In the genomic region with DNA sequence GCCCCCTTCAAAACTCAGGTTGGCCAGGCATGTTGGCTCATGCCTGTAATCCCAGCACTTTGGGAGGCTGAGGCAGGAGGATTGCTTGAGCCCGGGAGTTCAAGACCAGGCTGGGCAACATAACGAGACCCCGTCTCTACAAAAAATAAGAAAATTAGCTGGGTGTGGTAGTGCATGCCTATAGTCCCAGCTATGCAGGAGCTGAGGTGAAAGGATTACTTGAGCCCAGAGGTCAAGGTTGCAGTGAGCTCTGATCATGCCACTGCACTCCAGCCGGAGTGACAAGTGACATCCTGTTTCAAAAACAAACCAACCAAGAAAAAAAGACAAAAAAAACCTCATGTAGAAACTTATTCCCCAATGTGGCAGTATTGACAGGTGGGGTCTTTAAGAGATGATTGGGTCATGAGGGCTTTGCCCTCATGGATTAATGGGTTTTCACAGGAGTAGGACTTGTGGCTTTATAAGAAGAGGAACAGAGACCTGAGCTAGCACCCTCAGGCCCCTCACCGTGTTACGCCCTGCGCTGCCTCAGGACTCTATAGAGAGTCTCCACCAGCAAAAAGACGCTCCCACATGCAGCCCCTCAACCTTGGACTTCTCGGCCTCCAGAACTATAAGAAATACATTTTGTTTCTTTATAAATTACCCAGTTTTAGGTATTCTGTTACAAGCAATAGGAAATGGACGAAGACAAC, we compare ENCODE assay signal across 34 cellular contexts. TPM values are rescaled to one million over a fixed set of nuclear protein-coding genes. Genes with fewer than 3 reads are reported as not detected.
A peak's percentile ranks its signal among the peaks of the same experiment; 100 is the strongest.
DNase-seq lines count a peak whose midpoint lies in the region; ATAC-seq, FAIRE-seq and TF ChIP-seq lines count a peak whose summit lies in the region.
"Had no signal": no experiment of that assay in that cellular context is flagged by ENCODE, and none has a peak within 500 bp of the region (broad histone marks: within the 10 kb centered on the region; RNA-seq: fewer than 3 reads in every experiment).

No MANE protein-coding gene starts in this region.

- POLR2A ChIA-PET in A549 (lab: Yijun Ruan, JAX) (no interaction called here), WTC11 (lab: Charles Lee) (interaction anchor here (0.5 kb wide), 1 partner anchor 104 kb away, joined by 3 read pairs; no protein-coding TSS in a partner anchor)
- POLR2A ChIA-PET in naive thymus-derived CD8-positive, alpha-beta T cell (lab: Charles Lee) = no interaction called here

- FAIRE-seq in A549 (lab: Jason Lieb, UNC) = no peak
- peak; percentile 80 for FAIRE-seq in HTR-8/SVneo (lab: Jason Lieb, UNC)
- FAIRE-seq: endometrium, GM12892 had no signal

- no peak overlapping the region for H2BK120ac ChIP-seq in mesenchymal stem cell (ENCODE audit: low read depth, low read length)

- no peak for DNase-seq in A549 (ENCODE audit: low read depth in 1 of 2, low spot score in 1 of 2)
- no peak for DNase-seq in HTR-8/SVneo (ENCODE audit: insufficient read length, low spot score)
- DNase-seq in WTC11 (ENCODE audit: low spot score) = no peak
- no peak for DNase-seq in mesenchymal stem cell
- DNase-seq in NCI-H524 (lab: John Stamatoyannopoulos, UW) = no peak
- no peak for DNase-seq in LoVo (ENCODE audit: low spot score)
- no peak for DNase-seq in naive thymus-derived CD8-positive, alpha-beta T cell
- no peak for DNase-seq in HPDE6-E6E7 (ENCODE audit: extremely low spot score)
- DNase-seq: activated CD4-positive, alpha-beta T cell treated with anti-CD3 and anti-CD28 coated beads, Interleukin-2, amount 10 ng/mL, durations not matched to agents 7 days and 5 days; activated naive CD4-positive, alpha-beta T cell treated with anti-CD3 and anti-CD28 coated beads, Interleukin-2, amount 10 ng/mL, durations not matched to agents 7 days and 5 days; MG63; NCI-H146; NCI-H2171 treated with DMSO at 0.1 percent for 48 hours; NCI-H524 treated with DMSO at 0.1 percent for 48 hours; ovary; RPMI8226; stimulated activated CD4-positive, alpha-beta T cell treated with anti-CD3 and anti-CD28 coated beads, Interleukin-4, amount 100 ng/mL, for 4 hours; stimulated activated naive CD4-positive, alpha-beta T cell treated with Interleukin-2 at 50 U/mL for 16 hours; T-helper 2 cell had no signal

- ATAC-seq in A549 (no peak), WTC11 (no peak)
- ATAC-seq in naive thymus-derived CD8-positive, alpha-beta T cell = no peak

- no peak overlapping the region for H3K14ac ChIP-seq in mesenchymal stem cell (ENCODE audit: low read length in 2 of 2)

- H4K91ac ChIP-seq in mesenchymal stem cell (ENCODE audit: low read length) = no peak overlapping the region

- H2AK5ac ChIP-seq in mesenchymal stem cell (ENCODE audit: low read length, severe bottlenecking) = peak overlapping the region; percentile 80

- CTCF ChIA-PET in A549 (lab: Yijun Ruan, JAX) = interaction anchor here (0.8 to 2.7 kb wide), 2 partner anchors 108 to 279 kb away, joined by 6 to 7 read pairs; no protein-coding TSS in a partner anchor
- CTCF ChIA-PET in WTC11 (lab: Charles Lee) = interaction anchor here (3.2 kb wide), 1 partner anchor 108 kb away, joined by 12 read pairs; no protein-coding TSS in a partner anchor

- no peak overlapping the region for H4K8ac ChIP-seq in mesenchymal stem cell (ENCODE audit: low read length)

- H2BK5ac ChIP-seq in mesenchymal stem cell (ENCODE audit: low read depth, low read length, poor library complexity, severe bottlenecking) = no peak overlapping the region

- H3K4me3 ChIP-seq in A549 = no peak overlapping the region
- H3K4me3 ChIP-seq in mesenchymal stem cell (ENCODE audit: insufficient read depth in 1 of 2, low read depth in 1 of 2, low read length in 2 of 2) = no peak overlapping the region
- H3K4me3 ChIP-seq: BLaER1 treated with 17β-estradiol and CSF1 and Interleukin-3, amounts not matched to agents 10 nM and 100 nM; HAP-1; MG63; ovary; right atrium auricular region; SK-N-MC; thoracic aorta had no signal

- WGBS in A549 (ENCODE audit: missing lambda C conversion rate) = 90% methylated on average over 10 of the region's 10 CpGs
- 97% methylated on average over 8 of the region's 10 CpGs for WGBS in mesenchymal stem cell

- no peaks in the 10 kb centered on the region for H3K27me3 ChIP-seq in mesenchymal stem cell (ENCODE audit: control insufficient read depth in 1 of 2, insufficient read depth in 1 of 2, low read length in 2 of 2)
- H3K27me3 ChIP-seq: BLaER1 treated with 17β-estradiol and CSF1 and Interleukin-3, amounts not matched to agents 10 nM and 100 nM; MG63; ovary; right atrium auricular region had no signal

- peaks cover 9 to 19% of the 10 kb centered on the region in 2 experiments for H3K36me3 ChIP-seq in mesenchymal stem cell (ENCODE audit: control insufficient read depth in 1 of 2, insufficient read depth in 2 of 2, low read depth in 1 of 2, low read length in 2 of 2)
- H3K36me3 ChIP-seq: BLaER1 treated with 17β-estradiol and CSF1 and Interleukin-3, amounts not matched to agents 10 nM and 100 nM; HAP-1; ovary; right atrium auricular region had no signal

- H3K9ac ChIP-seq in mesenchymal stem cell (ENCODE audit: low read length) = peak overlapping the region; percentile 75
- H3K9ac ChIP-seq: BLaER1 treated with 17β-estradiol and CSF1 and Interleukin-3, amounts not matched to agents 10 nM and 100 nM had no signal

- H3K9me3 ChIP-seq in A549 (no peaks in the 10 kb centered on the region), mesenchymal stem cell (ENCODE audit: control insufficient read depth, low read length) (no peaks in the 10 kb centered on the region)
- H3K9me3 ChIP-seq: BLaER1 treated with 17β-estradiol and CSF1 and Interleukin-3, amounts not matched to agents 10 nM and 100 nM; HAP-1; MG63; ovary; right atrium auricular region; thoracic aorta had no signal

- H2AFZ ChIP-seq in mesenchymal stem cell (ENCODE audit: low read depth, low read length) = no peak overlapping the region

- no peak overlapping the region for H3K4ac ChIP-seq in mesenchymal stem cell (ENCODE audit: low read depth in 1 of 2, low read length in 2 of 2)

- H3K9me3 Mint-ChIP-seq in WTC11 = no peaks in the 10 kb centered on the region
- no peaks in the 10 kb centered on the region for H3K9me3 Mint-ChIP-seq in naive thymus-derived CD8-positive, alpha-beta T cell
- H3K9me3 Mint-ChIP-seq: activated CD4-positive, alpha-beta T cell treated with anti-CD3 and anti-CD28 coated beads, Interleukin-2, amount 10 ng/mL, durations not matched to agents 7 days and 5 days; activated naive CD4-positive, alpha-beta T cell treated with anti-CD3 and anti-CD28 coated beads, Interleukin-2, amount 10 ng/mL, durations not matched to agents 7 days and 5 days; activated T-helper 1 cell treated with anti-CD3 and anti-CD28 coated beads, Interleukin-12 subunit alpha, Interleukin-12 subunit beta, Interleukin-2, Interleukin-4 antibody, amounts not matched to agents 30 ng/mL and 10 ng/mL and 1 ng/mL, durations not matched to agents 14 hours and 24 hours and 36 hours; dendritic cell treated with granulocyte-macrophage colony-stimulating factor and Interleukin-4, amounts not matched to agents 40 ng/mL and 50 ng/mL, for 4 days; IgD-negative memory B cell had no signal

- no peaks in the 10 kb centered on the region; the same call in 1 of the 2 replicates for H3K36me3 Mint-ChIP-seq in WTC11
- H3K36me3 Mint-ChIP-seq in naive thymus-derived CD8-positive, alpha-beta T cell = peaks cover 0 to 2% (median 0%) of the 10 kb centered on the region in 3 donors
- H3K36me3 Mint-ChIP-seq: activated naive CD4-positive, alpha-beta T cell treated with anti-CD3 and anti-CD28 coated beads, Interleukin-2, amount 10 ng/mL, durations not matched to agents 7 days and 5 days; IgD-negative memory B cell had no signal

- H3K4me3 Mint-ChIP-seq in WTC11 = no peak overlapping the region
- no peak overlapping the region for H3K4me3 Mint-ChIP-seq in naive thymus-derived CD8-positive, alpha-beta T cell
- H3K4me3 Mint-ChIP-seq: activated CD4-positive, alpha-beta T cell treated with anti-CD3 and anti-CD28 coated beads, Interleukin-2, amount 10 ng/mL, durations not matched to agents 7 days and 5 days; activated naive CD4-positive, alpha-beta T cell treated with anti-CD3 and anti-CD28 coated beads, Interleukin-2, amount 10 ng/mL, durations not matched to agents 7 days and 5 days; activated T-helper 1 cell treated with anti-CD3 and anti-CD28 coated beads, Interleukin-12 subunit alpha, Interleukin-12 subunit beta, Interleukin-2, Interleukin-4 antibody, amounts not matched to agents 30 ng/mL and 10 ng/mL and 1 ng/mL, durations not matched to agents 14 hours and 24 hours and 36 hours; dendritic cell treated with granulocyte-macrophage colony-stimulating factor and Interleukin-4, amounts not matched to agents 40 ng/mL and 50 ng/mL, for 4 days; IgD-negative memory B cell had no signal

- TF ChIP-seq EP300 in A549 (IDR thresholded peaks at IDR 0.05) = no peak

- peak overlapping the region in 1 of 2 experiments; percentile 4 for H3K18ac ChIP-seq in mesenchymal stem cell (ENCODE audit: low read depth in 1 of 2, low read length in 2 of 2)

- TF ChIP-seq CTCF in A549 (IDR thresholded peaks at IDR 0.05) (no peak), WTC11 (IDR thresholded peaks at IDR 0.05) (no peak)

- no peak overlapping the region for H2BK15ac ChIP-seq in mesenchymal stem cell (ENCODE audit: low read depth, poor library complexity, severe bottlenecking)

- H3K27ac Mint-ChIP-seq in WTC11 = peak overlapping the region; percentile 21; the same call in 1 of the 2 replicates
- H3K27ac Mint-ChIP-seq in naive thymus-derived CD8-positive, alpha-beta T cell = peak overlapping the region in 1 of 10 donors; percentile 19
- H3K27ac Mint-ChIP-seq: activated CD4-positive, alpha-beta T cell treated with anti-CD3 and anti-CD28 coated beads, Interleukin-2, amount 10 ng/mL, durations not matched to agents 7 days and 5 days; activated naive CD4-positive, alpha-beta T cell treated with anti-CD3 and anti-CD28 coated beads, Interleukin-2, amount 10 ng/mL, durations not matched to agents 7 days and 5 days; activated T-helper 1 cell treated with anti-CD3 and anti-CD28 coated beads, Interleukin-12 subunit alpha, Interleukin-12 subunit beta, Interleukin-2, Interleukin-4 antibody, amounts not matched to agents 30 ng/mL and 10 ng/mL and 1 ng/mL, durations not matched to agents 14 hours and 24 hours and 36 hours; dendritic cell treated with granulocyte-macrophage colony-stimulating factor and Interleukin-4, amounts not matched to agents 40 ng/mL and 50 ng/mL, for 4 days had no signal

- peaks cover 32% of the 10 kb centered on the region for H3K4me1 ChIP-seq in A549
- peaks cover 11% of the 10 kb centered on the region for H3K4me1 ChIP-seq in mesenchymal stem cell (ENCODE audit: control insufficient read depth, insufficient read depth, low read depth, low read length)
- H3K4me1 ChIP-seq: HAP-1, right atrium auricular region had no signal

- peaks cover 33% of the 10 kb centered on the region for H3K4me1 Mint-ChIP-seq in WTC11
- H3K4me1 Mint-ChIP-seq in naive thymus-derived CD8-positive, alpha-beta T cell = no peaks in the 10 kb centered on the region
- H3K4me1 Mint-ChIP-seq: activated CD4-positive, alpha-beta T cell treated with anti-CD3 and anti-CD28 coated beads, Interleukin-2, amount 10 ng/mL, durations not matched to agents 7 days and 5 days; activated naive CD4-positive, alpha-beta T cell treated with anti-CD3 and anti-CD28 coated beads, Interleukin-2, amount 10 ng/mL, durations not matched to agents 7 days and 5 days; IgD-negative memory B cell had no signal

- H3K4me2 ChIP-seq in A549 = peak overlapping the region; percentile 67
- no peak overlapping the region for H3K4me2 ChIP-seq in mesenchymal stem cell (ENCODE audit: low read length, poor library complexity, severe bottlenecking)

- peaks cover 6% of the 10 kb centered on the region for H3K79me1 ChIP-seq in mesenchymal stem cell (replicated peaks; ENCODE audit: low read length, poor library complexity, severe bottlenecking)

- H3K23ac ChIP-seq in mesenchymal stem cell (ENCODE audit: low read length in 2 of 2) = no peak overlapping the region

- no peak for TF ChIP-seq POLR2A in A549 (IDR thresholded peaks at IDR 0.05; ENCODE audit: low read length)

- TF ChIP-seq RAD21 in A549 (conservative IDR thresholded peaks at IDR 0.05 in 1 of 2, IDR thresholded peaks at IDR 0.05 in 1 of 2) = no peak

- no peak overlapping the region for H2BK12ac ChIP-seq in mesenchymal stem cell (ENCODE audit: low read length in 2 of 2)

- H3K27ac ChIP-seq in A549 (peak overlapping the region; percentile 48 to 77; a peak in 5 of 6 replicates), mesenchymal stem cell (ENCODE audit: low read length, poor library complexity, severe bottlenecking) (peak overlapping the region; percentile 69)
- H3K27ac ChIP-seq: BLaER1 treated with 17β-estradiol and CSF1 and Interleukin-3, amounts not matched to agents 10 nM and 100 nM; ovary; right atrium auricular region; SK-N-MC; thoracic aorta; VCaP had no signal

- no peaks in the 10 kb centered on the region for H3K27me3 Mint-ChIP-seq in WTC11 (ENCODE audit: low read depth)
- no peaks in the 10 kb centered on the region for H3K27me3 Mint-ChIP-seq in naive thymus-derived CD8-positive, alpha-beta T cell
- H3K27me3 Mint-ChIP-seq: activated CD4-positive, alpha-beta T cell treated with anti-CD3 and anti-CD28 coated beads, Interleukin-2, amount 10 ng/mL, durations not matched to agents 7 days and 5 days; activated naive CD4-positive, alpha-beta T cell treated with anti-CD3 and anti-CD28 coated beads, Interleukin-2, amount 10 ng/mL, durations not matched to agents 7 days and 5 days; IgD-negative memory B cell had no signal

RNA-seq across cellular contexts. Expression of a gene that starts 22.3 kb away (rescaled TPM):
- polyA plus RNA-seq in A549 (2011; rRNA removed) = 2.8 and 4.1 TPM in 2 replicates
- 5.7 and 6.3 TPM in 2 replicates for polyA plus RNA-seq in A549 (2012; cell fraction: cytosol; rRNA removed)
- polyA plus RNA-seq in A549 (2012; cell fraction: nucleus; rRNA removed) = 2.3 and 6.3 TPM in 2 replicates
- 9.0 to 12.2 TPM (median 12.0 TPM) in 3 replicates for polyA plus RNA-seq in A549 (2017; fragmentation: RNase III; extraction: RNeasy Plus Mini Kit Qiagen cat#74134 plus additional on column Dnase treatment)
- 2.3 and 4.7 TPM in 2 replicates for polyA minus RNA-seq in A549 (2011; rRNA and poly(A)+ RNA removed)
- total RNA-seq in WTC11 (2021) = 3.0 to 3.7 TPM (median 3.6 TPM) in 3 replicates
- polyA plus RNA-seq in mesenchymal stem cell (2013, experiment 1 of 2) = 41.2 TPM
- 40.6 TPM for polyA plus RNA-seq in mesenchymal stem cell (2013, experiment 2 of 2)
- total RNA-seq in naive thymus-derived CD8-positive, alpha-beta T cell = 1 to 10 TPM; 1.2 to 1.4 TPM
- 1 to 10 TPM in 2 of 3 donors, under 1 TPM in 1; 0.45 to 1.6 (median 1.4) TPM for polyA plus RNA-seq in naive thymus-derived CD8-positive, alpha-beta T cell
- polyA plus RNA-seq: IgD-negative memory B cell had no signal

RNA-seq across cellular contexts. Expression of a gene that starts 39.4 kb away (rescaled TPM):
- polyA plus RNA-seq in A549 (2011; rRNA removed) = 9.0 and 11.4 TPM in 2 replicates
- 3.6 and 5.4 TPM in 2 replicates for polyA plus RNA-seq in A549 (2012; cell fraction: cytosol; rRNA removed)
- polyA plus RNA-seq in A549 (2012; cell fraction: nucleus; rRNA removed) = 6.7 and 7.4 TPM in 2 replicates
- 4.5 to 5.1 TPM (median 4.7 TPM) in 3 replicates for polyA plus RNA-seq in A549 (2017; fragmentation: RNase III; extraction: RNeasy Plus Mini Kit Qiagen cat#74134 plus additional on column Dnase treatment)
- polyA minus RNA-seq in A549 (2011; rRNA and poly(A)+ RNA removed) = 16.7 and 20.0 TPM in 2 replicates
- 6.7 to 8.6 TPM (median 7.2 TPM) in 3 replicates for total RNA-seq in WTC11 (2021)
- 8.1 TPM for polyA plus RNA-seq in mesenchymal stem cell (2013, experiment 1 of 2)
- polyA plus RNA-seq in mesenchymal stem cell (2013, experiment 2 of 2) = 8.1 TPM
- 10 to 100 TPM; 11.1 to 11.6 TPM for total RNA-seq in naive thymus-derived CD8-positive, alpha-beta T cell
- under 1 TPM; 0.14 to 0.33 (median 0.16) TPM for polyA plus RNA-seq in naive thymus-derived CD8-positive, alpha-beta T cell

RNA-seq across cellular contexts. Expression of a gene that starts 48.3 kb away (rescaled TPM):
- polyA plus RNA-seq in A549 (2011; rRNA removed) (not detected in 2 replicates), A549 (2017; fragmentation: RNase III; extraction: RNeasy Plus Mini Kit Qiagen cat#74134 plus additional on column Dnase treatment) (not detected in 3 replicates)
- polyA plus RNA-seq in A549 (2012; cell fraction: cytosol; rRNA removed) = not detected in 2 replicates
- polyA plus RNA-seq in A549 (2012; cell fraction: nucleus; rRNA removed) = not detected in 2 replicates
- not detected in 2 replicates for polyA minus RNA-seq in A549 (2011; rRNA and poly(A)+ RNA removed)
- total RNA-seq in WTC11 (2021) = not detected in 3 replicates
- polyA plus RNA-seq in mesenchymal stem cell (2013, experiment 1 of 2) = 0.07 TPM
- 0.07 TPM for polyA plus RNA-seq in mesenchymal stem cell (2013, experiment 2 of 2)
- not detected for total RNA-seq in naive thymus-derived CD8-positive, alpha-beta T cell
- polyA plus RNA-seq in naive thymus-derived CD8-positive, alpha-beta T cell = not detected
- total RNA-seq: activated CD4-positive, alpha-beta T cell treated with anti-CD3 and anti-CD28 coated beads, Interleukin-2, amount 10 ng/mL, durations not matched to agents 7 days and 5 days; activated T-helper 1 cell treated with anti-CD3 and anti-CD28 coated beads, Interleukin-12 subunit alpha, Interleukin-12 subunit beta, Interleukin-2, Interleukin-4 antibody, amounts not matched to agents 30 ng/mL and 10 ng/mL and 1 ng/mL, durations not matched to agents 14 hours and 24 hours and 36 hours; cardiac septum; Daoy; glomerular endothelial cell; lung microvascular endothelial cell; right atrium auricular region; thoracic aorta had no signal
- polyA plus RNA-seq: IgD-negative memory B cell had no signal

RNA-seq across cellular contexts. Expression of a gene that starts 50.7 kb away (rescaled TPM):
- 0.32 and 0.36 TPM in 2 replicates for polyA plus RNA-seq in A549 (2011; rRNA removed)
- polyA plus RNA-seq in A549 (2012; cell fraction: cytosol; rRNA removed) = 0.04 TPM in 1 of 2 replicates, not detected in the other
- 0.10 TPM in 1 of 2 replicates, not detected in the other for polyA plus RNA-seq in A549 (2012; cell fraction: nucleus; rRNA removed)
- polyA plus RNA-seq in A549 (2017; fragmentation: RNase III; extraction: RNeasy Plus Mini Kit Qiagen cat#74134 plus additional on column Dnase treatment) = 0.23 to 0.38 TPM (median 0.34 TPM) in 3 replicates
- polyA minus RNA-seq in A549 (2011; rRNA and poly(A)+ RNA removed) = 0.29 TPM in 1 of 2 replicates, not detected in the other
- 0.18 TPM in 1 of 3 replicates, not detected in the others for total RNA-seq in WTC11 (2021)
- polyA plus RNA-seq in mesenchymal stem cell (2013, experiment 1 of 2) = 0.07 TPM
- polyA plus RNA-seq in mesenchymal stem cell (2013, experiment 2 of 2) = 0.04 TPM
- not detected for total RNA-seq in naive thymus-derived CD8-positive, alpha-beta T cell
- not detected for polyA plus RNA-seq in naive thymus-derived CD8-positive, alpha-beta T cell
- total RNA-seq: activated CD4-positive, alpha-beta T cell treated with anti-CD3 and anti-CD28 coated beads, Interleukin-2, amount 10 ng/mL, durations not matched to agents 7 days and 5 days; activated T-helper 1 cell treated with anti-CD3 and anti-CD28 coated beads, Interleukin-12 subunit alpha, Interleukin-12 subunit beta, Interleukin-2, Interleukin-4 antibody, amounts not matched to agents 30 ng/mL and 10 ng/mL and 1 ng/mL, durations not matched to agents 14 hours and 24 hours and 36 hours; cardiac septum; Daoy; glomerular endothelial cell; lung microvascular endothelial cell; right atrium auricular region; thoracic aorta had no signal
- polyA plus RNA-seq: IgD-negative memory B cell, ovary had no signal
